8 cellular contexts compared by ENCODE assay signal in genomic region chr14:23009939-23010718, GRCh38. TPM values are rescaled to one million over a fixed set of nuclear protein-coding genes. Genes with fewer than 3 reads are reported as not detected.
DNase-seq lines count a peak whose midpoint lies in the region; ATAC-seq and TF ChIP-seq lines count a peak whose summit lies in the region.

A gene with protein sequence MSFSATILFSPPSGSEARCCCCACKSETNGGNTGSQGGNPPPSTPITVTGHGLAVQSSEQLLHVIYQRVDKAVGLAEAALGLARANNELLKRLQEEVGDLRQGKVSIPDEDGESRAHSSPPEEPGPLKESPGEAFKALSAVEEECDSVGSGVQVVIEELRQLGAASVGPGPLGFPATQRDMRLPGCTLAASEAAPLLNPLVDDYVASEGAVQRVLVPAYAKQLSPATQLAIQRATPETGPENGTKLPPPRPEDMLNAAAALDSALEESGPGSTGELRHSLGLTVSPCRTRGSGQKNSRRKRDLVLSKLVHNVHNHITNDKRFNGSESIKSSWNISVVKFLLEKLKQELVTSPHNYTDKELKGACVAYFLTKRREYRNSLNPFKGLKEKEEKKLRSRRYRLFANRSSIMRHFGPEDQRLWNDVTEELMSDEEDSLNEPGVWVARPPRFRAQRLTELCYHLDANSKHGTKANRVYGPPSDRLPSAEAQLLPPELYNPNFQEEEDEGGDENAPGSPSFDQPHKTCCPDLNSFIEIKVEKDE (minus strand): TSS chr14:23010143. CDS start chr14:22999023, 11,120 bp downstream.

- intact Hi-C loops in dendritic cell treated with granulocyte-macrophage colony-stimulating factor and Interleukin-4, amounts not matched to agents 40 ng/mL and 50 ng/mL, for 4 days (cut with micrococcal nuclease): loop anchor here (5.0 kb wide), 1 partner anchor 277 kb away; the partner anchor contains the start of gene HOMEZ

- no peaks in the 10 kb centered on the region for H3K9me3 Mint-ChIP-seq in dendritic cell treated with granulocyte-macrophage colony-stimulating factor and Interleukin-4, amounts not matched to agents 40 ng/mL and 50 ng/mL, for 4 days

- no peaks in the 10 kb centered on the region for H3K27me3 Mint-ChIP-seq in dendritic cell treated with granulocyte-macrophage colony-stimulating factor and Interleukin-4, amounts not matched to agents 40 ng/mL and 50 ng/mL, for 4 days

- H4K20me1 ChIP-seq in DOHH2 (ENCODE audit: control insufficient read depth, insufficient read depth, low read depth, low read length): no peaks in the 10 kb centered on the region

- H3K27ac ChIP-seq in DOHH2 (ENCODE audit: low read depth, low read length): peak within 1 kb of the TSS; percentile 87
- peak within 1 kb of the TSS; percentile 69 to 80 for H3K27ac ChIP-seq in liver (ENCODE audit: low read depth in 1 of 2, low read length in 2 of 2)

- WGBS in liver: 2% methylated on average over 40 of the region's 40 CpGs

- H3K4me3 Mint-ChIP-seq in dendritic cell treated with granulocyte-macrophage colony-stimulating factor and Interleukin-4, amounts not matched to agents 40 ng/mL and 50 ng/mL, for 4 days: peak within 1 kb of the TSS; percentile 96

- peak within 1 kb of the TSS; percentile 98 for H3K4me2 ChIP-seq in DOHH2 (ENCODE audit: low read length)

- H3K4me3 ChIP-seq in DOHH2 (ENCODE audit: low read length) (peak within 1 kb of the TSS; percentile 89), liver (ENCODE audit: low read depth in 1 of 3, low read length in 3 of 3) (peak within 1 kb of the TSS; percentile 65 to 83 (median 70))

- peaks cover 7% of the 10 kb centered on the region for H3K36me3 Mint-ChIP-seq in dendritic cell treated with granulocyte-macrophage colony-stimulating factor and Interleukin-4, amounts not matched to agents 40 ng/mL and 50 ng/mL, for 4 days (ENCODE audit: low read depth)

- peaks cover 7% of the 10 kb centered on the region; the same call in 1 of the 2 replicates for H3K36me3 ChIP-seq in DOHH2 (ENCODE audit: control insufficient read depth, low read length)
- no peaks in the 10 kb centered on the region for H3K36me3 ChIP-seq in liver (ENCODE audit: control insufficient read depth in 4 of 4, insufficient read depth in 3 of 4, low read depth in 1 of 4, low read length in 3 of 4)

- peak within 1 kb of the TSS; percentile 99 for H3K27ac Mint-ChIP-seq in dendritic cell treated with granulocyte-macrophage colony-stimulating factor and Interleukin-4, amounts not matched to agents 40 ng/mL and 50 ng/mL, for 4 days

- H3K27me3 ChIP-seq in DOHH2 (ENCODE audit: control insufficient read depth, low read length) (no peaks in the 10 kb centered on the region), liver (ENCODE audit: control insufficient read depth in 4 of 4, insufficient read depth in 4 of 4, low read length in 3 of 4) (no peaks in the 10 kb centered on the region)

- no peaks in the 10 kb centered on the region for H3K9me2 ChIP-seq in DOHH2 (replicated peaks; ENCODE audit: control insufficient read depth, low read length)

- DNase-seq in NCI-H526 (lab: John Stamatoyannopoulos, UW): peak; percentile 41 to 84
- DNase-seq in activated CD4-positive, alpha-beta T cell treated with anti-CD3 and anti-CD28 coated beads, Interleukin-2, amount 50 U/mL, for 1 hour: peak; percentile 76
- peak; percentile 86 for DNase-seq in stimulated activated CD4-positive, alpha-beta T cell treated with anti-CD3 and anti-CD28 coated beads, Interleukin-4, amount 100 ng/mL, for 1 hour

- H3F3A ChIP-seq in DOHH2 (ENCODE audit: control insufficient read depth, insufficient read depth): peaks cover 24% of the 10 kb centered on the region

- peak within 1 kb of the TSS in 1 of 2 donors; percentile 79 for H3K9ac ChIP-seq in liver (ENCODE audit: low read depth in 1 of 2, low read length in 2 of 2)

- peaks cover 14% of the 10 kb centered on the region for H3K4me1 Mint-ChIP-seq in dendritic cell treated with granulocyte-macrophage colony-stimulating factor and Interleukin-4, amounts not matched to agents 40 ng/mL and 50 ng/mL, for 4 days (ENCODE audit: low read depth)

- H3K9me3 ChIP-seq in DOHH2 (ENCODE audit: control insufficient read depth, insufficient read depth, low read length) (no peaks in the 10 kb centered on the region), liver (ENCODE audit: control insufficient read depth in 4 of 4, low read length in 3 of 4) (no peaks in the 10 kb centered on the region)

- no peak for TF ChIP-seq RAD21 in liver (IDR thresholded peaks at IDR 0.05)

- ATAC-seq in HG03045 (IDR thresholded peaks at IDR 0.05; ENCODE audit: unreplicated experiment) (peak; percentile 39), GM18517 (IDR thresholded peaks at IDR 0.05; ENCODE audit: unreplicated experiment) (no peak)

- no peak for TF ChIP-seq CTCF in DOHH2 (IDR thresholded peaks at IDR 0.05; ENCODE audit: low read depth, low read length, poor library complexity, severe bottlenecking)
- no peak for TF ChIP-seq CTCF in liver (IDR thresholded peaks at IDR 0.05; ENCODE audit: low read depth, low read length, missing input control)

- H3K4me1 ChIP-seq in DOHH2 (ENCODE audit: control insufficient read depth, low read length) (peaks cover 51% of the 10 kb centered on the region), liver (ENCODE audit: control insufficient read depth in 4 of 4, insufficient read depth in 4 of 4, low read length in 3 of 4) (peaks cover 3 to 14% (median 7%) of the 10 kb centered on the region in 4 donors)

- H3K79me2 ChIP-seq in DOHH2 (ENCODE audit: control insufficient read depth, low read length): peaks cover 39% of the 10 kb centered on the region

TF ChIP-seq in liver, 16 proteins besides CTCF, POLR2A, EP300 and RAD21:
- no peak for TF ChIP-seq FOXA2 (IDR thresholded peaks at IDR 0.05)
- peak; percentile 6 for TF ChIP-seq SP1 (IDR thresholded peaks at IDR 0.05)

RNA-seq across cellular contexts. Expression of the gene that starts here (rescaled TPM):
- total RNA-seq in liver: 1 to 10 TPM; 3.8 to 7.1 TPM
- 1 to 10 TPM; 2.1 to 3.0 TPM for polyA plus RNA-seq in liver
